ENCODE assay signal across 19 cellular contexts in genomic region chr2:151251012-151251411, GRCh38. TPM values are rescaled to one million over a fixed set of nuclear protein-coding genes. Genes with fewer than 3 reads are reported as not detected.
DNase-seq lines count a peak whose midpoint lies in the region; ATAC-seq and TF ChIP-seq lines count a peak whose summit lies in the region.
"Had no signal": no experiment of that assay in that cellular context is flagged by ENCODE, and none has a peak within 500 bp of the region (broad histone marks: within the 10 kb centered on the region; RNA-seq: fewer than 3 reads in every experiment).

No MANE protein-coding gene starts in this region.

- H3K36me3 ChIP-seq in mesenchymal stem cell (ENCODE audit: control insufficient read depth in 1 of 2, insufficient read depth in 2 of 2, low read depth in 1 of 2, low read length in 2 of 2) (peaks cover 2 to 67% of the 10 kb centered on the region in 2 experiments), MM.1S (replicated peaks; ENCODE audit: insufficient read depth, low read length) (no peaks in the 10 kb centered on the region)
- H3K36me3 ChIP-seq: colonic mucosa had no signal

- H3K4me3 Mint-ChIP-seq in chondrocyte (ENCODE audit: unreplicated experiment) = peak overlapping the region; percentile 5
- H3K4me3 Mint-ChIP-seq in stimulated activated memory B cell treated with anti-CD40 and anti-IgM and Interleukin-4, amounts not matched to agents 10 μg/mL and 1 μg/mL and 100 μg/mL, for 72 hours = no peak overlapping the region
- H3K4me3 Mint-ChIP-seq: stimulated activated naive CD8-positive, alpha-beta T cell treated with anti-CD3 and anti-CD28 coated beads, Interleukin-15, amount 100 ng/mL, for 72 hours had no signal

- no peak overlapping the region for H2BK5ac ChIP-seq in mesenchymal stem cell (ENCODE audit: low read depth, low read length, poor library complexity, severe bottlenecking)

- H2AFZ ChIP-seq in mesenchymal stem cell (ENCODE audit: low read depth, low read length) (no peak overlapping the region), MM.1S (ENCODE audit: low read length) (no peak overlapping the region)
- H2AFZ ChIP-seq: PC-9 had no signal

- H3K4me3 ChIP-seq in mesenchymal stem cell (ENCODE audit: insufficient read depth in 1 of 2, low read depth in 1 of 2, low read length in 2 of 2) (no peak overlapping the region), MM.1S (ENCODE audit: low read length) (no peak overlapping the region)
- H3K4me3 ChIP-seq: BLaER1, colonic mucosa, PC-9 had no signal

- H2BK12ac ChIP-seq in mesenchymal stem cell (ENCODE audit: low read length in 2 of 2) = no peak overlapping the region

- no peak overlapping the region for H3K18ac ChIP-seq in mesenchymal stem cell (ENCODE audit: low read depth in 1 of 2, low read length in 2 of 2)

- H4K20me1 ChIP-seq in MM.1S (ENCODE audit: insufficient read depth, low read length) = no peaks in the 10 kb centered on the region
- H4K20me1 ChIP-seq: BLaER1 had no signal

- H4K91ac ChIP-seq in mesenchymal stem cell (ENCODE audit: low read length) = no peak overlapping the region

- H3K79me1 ChIP-seq in mesenchymal stem cell (replicated peaks; ENCODE audit: low read length, poor library complexity, severe bottlenecking) = no peaks in the 10 kb centered on the region

- no peak overlapping the region for H3K4ac ChIP-seq in mesenchymal stem cell (ENCODE audit: low read depth in 1 of 2, low read length in 2 of 2)

- H3K27ac Mint-ChIP-seq in chondrocyte (ENCODE audit: unreplicated experiment) = peak overlapping the region; percentile 94
- H3K27ac Mint-ChIP-seq in stimulated activated memory B cell treated with anti-CD40 and anti-IgM and Interleukin-4, amounts not matched to agents 10 μg/mL and 1 μg/mL and 100 μg/mL, for 72 hours = no peak overlapping the region

- H2BK15ac ChIP-seq in mesenchymal stem cell (ENCODE audit: low read depth, poor library complexity, severe bottlenecking) = no peak overlapping the region

- H3K23ac ChIP-seq in mesenchymal stem cell (ENCODE audit: low read length in 2 of 2) = no peak overlapping the region

- H3K14ac ChIP-seq in mesenchymal stem cell (ENCODE audit: low read length in 2 of 2) = no peak overlapping the region

- H3F3A ChIP-seq in MM.1S (ENCODE audit: insufficient read depth, low read length) = no peaks in the 10 kb centered on the region

- no peak overlapping the region for H4K8ac ChIP-seq in mesenchymal stem cell (ENCODE audit: low read length)

- H3K4me2 ChIP-seq in mesenchymal stem cell (ENCODE audit: low read length, poor library complexity, severe bottlenecking) (no peak overlapping the region), MM.1S (ENCODE audit: low read depth, low read length) (no peak overlapping the region)
- H3K4me2 ChIP-seq: BLaER1, PC-9 had no signal

- no peak overlapping the region for H2AK5ac ChIP-seq in mesenchymal stem cell (ENCODE audit: low read length, severe bottlenecking)

- H3K36me3 Mint-ChIP-seq in chondrocyte (ENCODE audit: low read depth) = peaks cover 15% of the 10 kb centered on the region
- peaks cover 71% of the 10 kb centered on the region for H3K36me3 Mint-ChIP-seq in stimulated activated memory B cell treated with anti-CD40 and anti-IgM and Interleukin-4, amounts not matched to agents 10 μg/mL and 1 μg/mL and 100 μg/mL, for 72 hours

- peaks cover 43% of the 10 kb centered on the region for H3K4me1 Mint-ChIP-seq in chondrocyte (ENCODE audit: low read depth)
- H3K4me1 Mint-ChIP-seq in stimulated activated memory B cell treated with anti-CD40 and anti-IgM and Interleukin-4, amounts not matched to agents 10 μg/mL and 1 μg/mL and 100 μg/mL, for 72 hours = no peaks in the 10 kb centered on the region
- H3K4me1 Mint-ChIP-seq: stimulated activated naive CD8-positive, alpha-beta T cell treated with anti-CD3 and anti-CD28 coated beads, Interleukin-15, amount 100 ng/mL, for 72 hours had no signal

- H3K27ac ChIP-seq in mesenchymal stem cell (ENCODE audit: low read length, poor library complexity, severe bottlenecking) (peak overlapping the region; percentile 67), MM.1S (ENCODE audit: low read length) (no peak overlapping the region)
- H3K27ac ChIP-seq: BLaER1, colonic mucosa, epithelial cell of prostate, PC-9 had no signal

- H3K4me1 ChIP-seq in mesenchymal stem cell (ENCODE audit: control insufficient read depth, insufficient read depth, low read depth, low read length) (no peaks in the 10 kb centered on the region), MM.1S (ENCODE audit: low read length) (no peaks in the 10 kb centered on the region)
- H3K4me1 ChIP-seq: BLaER1, colonic mucosa had no signal

- peaks cover 11% of the 10 kb centered on the region for H3K9me3 Mint-ChIP-seq in chondrocyte (ENCODE audit: low read depth)
- peaks cover 9% of the 10 kb centered on the region for H3K9me3 Mint-ChIP-seq in stimulated activated memory B cell treated with anti-CD40 and anti-IgM and Interleukin-4, amounts not matched to agents 10 μg/mL and 1 μg/mL and 100 μg/mL, for 72 hours

- H3K9me3 ChIP-seq in mesenchymal stem cell (ENCODE audit: control insufficient read depth, low read length) (peaks cover 14% of the 10 kb centered on the region), MM.1S (replicated peaks; ENCODE audit: insufficient read depth, low read length) (no peaks in the 10 kb centered on the region)
- H3K9me3 ChIP-seq: colonic mucosa had no signal

- no peaks in the 10 kb centered on the region for H3K27me3 Mint-ChIP-seq in chondrocyte (ENCODE audit: low read depth)
- no peaks in the 10 kb centered on the region for H3K27me3 Mint-ChIP-seq in stimulated activated memory B cell treated with anti-CD40 and anti-IgM and Interleukin-4, amounts not matched to agents 10 μg/mL and 1 μg/mL and 100 μg/mL, for 72 hours
- H3K27me3 Mint-ChIP-seq: stimulated activated naive CD8-positive, alpha-beta T cell treated with anti-CD3 and anti-CD28 coated beads, Interleukin-15, amount 100 ng/mL, for 72 hours had no signal

- 100% methylated on average over 1 of the region's 1 CpG for WGBS in mesenchymal stem cell

- no peak for TF ChIP-seq CTCF in AG09319 (IDR thresholded peaks at IDR 0.05; ENCODE audit: low read depth, low read length)
- TF ChIP-seq CTCF in chondrocyte (IDR thresholded peaks at IDR 0.05) = no peak
- TF ChIP-seq CTCF in MM.1S (IDR thresholded peaks at IDR 0.05; ENCODE audit: low read length) = no peak

- H3K9ac ChIP-seq in mesenchymal stem cell (ENCODE audit: low read length) (peak overlapping the region; percentile 14), MM.1S (ENCODE audit: low read length) (no peak overlapping the region)
- H3K9ac ChIP-seq: BLaER1 had no signal

- H2BK120ac ChIP-seq in mesenchymal stem cell (ENCODE audit: low read depth, low read length) = no peak overlapping the region

- H3K79me2 ChIP-seq in MM.1S (ENCODE audit: low read length) = no peaks in the 10 kb centered on the region

- H3K27me3 ChIP-seq in mesenchymal stem cell (ENCODE audit: control insufficient read depth in 1 of 2, insufficient read depth in 1 of 2, low read length in 2 of 2) (no peaks in the 10 kb centered on the region), MM.1S (replicated peaks; ENCODE audit: insufficient read depth, low read length) (no peaks in the 10 kb centered on the region)
- H3K27me3 ChIP-seq: BLaER1, colonic mucosa had no signal

- H3K9me2 ChIP-seq in MM.1S (replicated peaks; ENCODE audit: insufficient read depth, low read length) = no peaks in the 10 kb centered on the region

- DNase-seq in AG09319 (ENCODE audit: extremely low read depth, low read depth) (peak; percentile 55), M059J (ENCODE audit: low read depth) (peak; percentile 34), chondrocyte (ENCODE audit: low spot score) (no peak), mesenchymal stem cell (peak; percentile 65), DMS53 treated with DMSO at 0.1 percent for 48 hours (lab: John Stamatoyannopoulos, UW; ENCODE audit: unreplicated experiment) (no peak), MM.1S (no peak)
- DNase-seq in stimulated activated CD4-positive, alpha-beta T cell treated with anti-CD3 and anti-CD28 coated beads, Interleukin-4, amount 100 ng/mL, for 1 hour = no peak
- DNase-seq: activated CD4-positive, alpha-beta T cell treated with anti-CD3 and anti-CD28 coated beads, Interleukin-2, amount 50 U/mL, for 48 hours; activated T-cell treated with anti-CD3 and anti-CD28 coated beads, Interleukin-2, amount 50 U/mL, for 48 hours; colonic mucosa; DND-41; MV-4-11; NCI-H2029 treated with DMSO at 0.1 percent for 48 hours; NCI-H526 treated with DMSO at 0.1 percent for 48 hours; PC-9; stimulated activated naive CD8-positive, alpha-beta T cell treated with anti-CD3 and anti-CD28 coated beads, Interleukin-15, amount 100 ng/mL, for 72 hours had no signal

- ATAC-seq in stimulated activated memory B cell treated with anti-CD40 and anti-IgM and Interleukin-4, amounts not matched to agents 10 μg/mL and 1 μg/mL and 100 μg/mL, for 72 hours = no peak
- ATAC-seq: stimulated activated naive CD8-positive, alpha-beta T cell treated with anti-CD3 and anti-CD28 coated beads, Interleukin-15, amount 100 ng/mL, for 72 hours had no signal

RNA-seq across cellular contexts. Expression of gene RBM43, which starts 10.7 kb away (rescaled TPM):
- total RNA-seq in M059J (2014; rRNA removed; shearing (Covaris generic)) = 1.3 and 3.2 TPM in 2 replicates
- 5.0 to 5.6 TPM (median 5.4 TPM) in 3 replicates for total RNA-seq in chondrocyte
- polyA plus RNA-seq in mesenchymal stem cell (2013, experiment 1 of 2) = 9.1 TPM
- polyA plus RNA-seq in mesenchymal stem cell (2013, experiment 2 of 2) = 9.0 TPM

RNA-seq across cellular contexts. Expression of gene NMI, which starts 38.5 kb away (rescaled TPM):
- total RNA-seq in M059J (2014; rRNA removed; shearing (Covaris generic)) = 39.4 and 42.4 TPM in 2 replicates
- total RNA-seq in chondrocyte = 9.4 to 11.7 TPM (median 9.9 TPM) in 3 replicates
- 24.1 TPM for polyA plus RNA-seq in mesenchymal stem cell (2013, experiment 1 of 2)
- polyA plus RNA-seq in mesenchymal stem cell (2013, experiment 2 of 2) = 27.1 TPM

Comparison
In these comparisons a context has a peak if more than half of its experiments do, and no peak if none do; other contexts are left out.
1. DNase-seq: peak in AG09319 (single experiment), M059J (single experiment) and mesenchymal stem cell (single experiment); none in chondrocyte (single experiment), stimulated activated CD4-positive, alpha-beta T cell treated with anti-CD3 and anti-CD28 coated beads, Interleukin-4, amount 100 ng/mL, for 1 hour (single experiment), DMS53 treated with DMSO at 0.1 percent for 48 hours (single experiment) and MM.1S (single experiment).